Comparison of ENCODE assay signal across 2 cellular contexts in genomic region chr20:6069669-6070068, GRCh38.
TF ChIP-seq lines count a peak whose summit lies in the region.

No MANE protein-coding gene starts in this region.

TF ChIP-seq in liver, 16 proteins besides CTCF, POLR2A, EP300 and RAD21:
- TF ChIP-seq RXRA (IDR thresholded peaks at IDR 0.05) (peak; percentile 18 to 84), SP1 (IDR thresholded peaks at IDR 0.05) (no peak), HNF4A (conservative IDR thresholded peaks at IDR 0.05) (peak; percentile 26 to 75), NR2F2 (IDR thresholded peaks at IDR 0.05) (no peak), ZBTB33 (IDR thresholded peaks at IDR 0.05) (no peak), JUND (IDR thresholded peaks at IDR 0.05) (peak in 1 of 2 donors; percentile 16), FOXA1 (IDR thresholded peaks at IDR 0.05) (no peak), TAF1 (conservative IDR thresholded peaks at IDR 0.05) (no peak), GABPA (IDR thresholded peaks at IDR 0.05 in 1 of 2, conservative IDR thresholded peaks at IDR 0.05 in 1 of 2) (peak in 1 of 2 donors; percentile 41), HNF4G (IDR thresholded peaks at IDR 0.05) (no peak), YY1 (IDR thresholded peaks at IDR 0.05) (peak; percentile 67), ATF3 (IDR thresholded peaks at IDR 0.05) (no peak), EGR1 (IDR thresholded peaks at IDR 0.05; ENCODE audit: low read depth in 2 of 2) (peak in 1 of 2 donors; percentile 21), FOXA2 (IDR thresholded peaks at IDR 0.05) (no peak), REST (IDR thresholded peaks at IDR 0.05) (no peak), MAX (IDR thresholded peaks at IDR 0.05) (no peak)

TF ChIP-seq in HepG2, 621 proteins besides CTCF, POLR2A, EP300 and RAD21:
- TF ChIP-seq KDM6A (CRISPR knock-in tag; IDR thresholded peaks at IDR 0.05; ENCODE audit: low read depth) = no peak
- TF ChIP-seq ZFP36 (IDR thresholded peaks at IDR 0.05; ENCODE audit: borderline replicate concordance, low read depth, low read length, partially characterized antibody) = no peak
- TF ChIP-seq RARG (CRISPR knock-in tag; IDR thresholded peaks at IDR 0.05; ENCODE audit: low read depth) = no peak
- TF ChIP-seq YY1 (IDR thresholded peaks at IDR 0.05; ENCODE audit: insufficient read depth, insufficient replicate concordance, low read depth, low read length) = no peak
- no peak for TF ChIP-seq POLR2AphosphoS5 (IDR thresholded peaks at IDR 0.05; ENCODE audit: low read depth, low read length)
- TF ChIP-seq KDM5B (CRISPR knock-in tag; IDR thresholded peaks at IDR 0.05; ENCODE audit: borderline replicate concordance) = no peak
- TF ChIP-seq ZNF431 (CRISPR knock-in tag; IDR thresholded peaks at IDR 0.05; ENCODE audit: borderline replicate concordance, low read depth) = no peak
- no peak for TF ChIP-seq AHR (CRISPR knock-in tag; IDR thresholded peaks at IDR 0.05)
- TF ChIP-seq ZSCAN22 (CRISPR knock-in tag; IDR thresholded peaks at IDR 0.05) = no peak
- TF ChIP-seq JUNB (CRISPR knock-in tag; IDR thresholded peaks at IDR 0.05; ENCODE audit: borderline replicate concordance) = no peak
- TF ChIP-seq ZUFSP (CRISPR knock-in tag; IDR thresholded peaks at IDR 0.05; ENCODE audit: borderline replicate concordance) = no peak
